Comparison of ENCODE assay signal across 14 cellular contexts in genomic region chr6:110689275-110689935, GRCh38.
DNase-seq lines count a peak whose midpoint lies in the region; ATAC-seq, FAIRE-seq and TF ChIP-seq lines count a peak whose summit lies in the region.
"Had no signal": no experiment of that assay in that cellular context is flagged by ENCODE, and none has a peak within 500 bp of the region (broad histone marks: within the 10 kb centered on the region; RNA-seq: fewer than 3 reads in every experiment).

No MANE protein-coding gene starts in this region.

- no peak for DNase-seq in activated naive CD8-positive, alpha-beta T cell treated with anti-CD3 and anti-CD28 coated beads for 36 hours
- peak; percentile 74 for DNase-seq in NCI-H748 (lab: John Stamatoyannopoulos, UW; ENCODE audit: unreplicated experiment)
- peak in 1 of 2 donors; percentile 28 for DNase-seq in foreskin keratinocyte
- no peak for DNase-seq in upper lobe of right lung
- no peak for DNase-seq in frontal cortex (ENCODE audit: low spot score in 2 of 2)
- no peak for DNase-seq in urothelium cell line (ENCODE audit: low spot score)
- DNase-seq: activated CD4-positive, alpha-beta T cell treated with anti-CD3 and anti-CD28 coated beads for 48 hours; activated naive CD4-positive, alpha-beta T cell treated with Interleukin-2 at 50 U/mL for 16 hours; gastrocnemius medialis; ovary had no signal

- no peak for TF ChIP-seq CTCF in foreskin keratinocyte (conservative IDR thresholded peaks at IDR 0.05)
- no peak for TF ChIP-seq CTCF in upper lobe of right lung (IDR thresholded peaks at IDR 0.05)

- H3K27me3 Mint-ChIP-seq in activated naive CD8-positive, alpha-beta T cell: no peaks in the 10 kb centered on the region
- H3K27me3 Mint-ChIP-seq in activated naive CD8-positive, alpha-beta T cell treated with anti-CD3 and anti-CD28 coated beads for 36 hours: no peaks in the 10 kb centered on the region

- H3K9me3 ChIP-seq in upper lobe of right lung: no peaks in the 10 kb centered on the region
- H3K9me3 ChIP-seq: gastrocnemius medialis, ovary had no signal

- peaks cover 24% of the 10 kb centered on the region for H3K4me1 Mint-ChIP-seq in activated naive CD8-positive, alpha-beta T cell (ENCODE audit: low read depth)
- H3K4me1 Mint-ChIP-seq in activated naive CD8-positive, alpha-beta T cell treated with anti-CD3 and anti-CD28 coated beads for 36 hours: peaks cover 22% of the 10 kb centered on the region

- no peaks in the 10 kb centered on the region for H3K36me3 ChIP-seq in upper lobe of right lung
- H3K36me3 ChIP-seq: gastrocnemius medialis, ovary had no signal

- H3K4me3 Mint-ChIP-seq in activated naive CD8-positive, alpha-beta T cell: no peak overlapping the region
- no peak overlapping the region for H3K4me3 Mint-ChIP-seq in activated naive CD8-positive, alpha-beta T cell treated with anti-CD3 and anti-CD28 coated beads for 36 hours

- H3K4me3 ChIP-seq in upper lobe of right lung: no peak overlapping the region
- H3K4me3 ChIP-seq: coronary artery, gastrocnemius medialis, ovary had no signal

- H3K4me1 ChIP-seq in foreskin keratinocyte: no peaks in the 10 kb centered on the region
- peaks cover 14% of the 10 kb centered on the region for H3K4me1 ChIP-seq in upper lobe of right lung
- H3K4me1 ChIP-seq: gastrocnemius medialis had no signal

- ATAC-seq in foreskin keratinocyte: peak; percentile 60
- ATAC-seq in upper lobe of right lung: peak; percentile 16
- ATAC-seq in HG03280 (IDR thresholded peaks at IDR 0.05; ENCODE audit: unreplicated experiment): no peak
- ATAC-seq: gastrocnemius medialis, SK-N-SH treated with all-trans-retinoic acid at 6 μM for 48 hours had no signal

- intact Hi-C loops in upper lobe of right lung (cut with DNase I): no loop called here

- FAIRE-seq in frontal cortex (lab: Jason Lieb, UNC) (no peak), urothelium cell line (lab: Jason Lieb, UNC) (no peak)

- H3K27ac ChIP-seq in foreskin keratinocyte (no peak overlapping the region), upper lobe of right lung (no peak overlapping the region)
- H3K27ac ChIP-seq: coronary artery, gastrocnemius medialis, ovary had no signal

- H3K27ac Mint-ChIP-seq in activated naive CD8-positive, alpha-beta T cell: peak overlapping the region; percentile 46
- no peak overlapping the region for H3K27ac Mint-ChIP-seq in activated naive CD8-positive, alpha-beta T cell treated with anti-CD3 and anti-CD28 coated beads for 36 hours

- H3K36me3 Mint-ChIP-seq in activated naive CD8-positive, alpha-beta T cell: peaks cover 10% of the 10 kb centered on the region
- H3K36me3 Mint-ChIP-seq in activated naive CD8-positive, alpha-beta T cell treated with anti-CD3 and anti-CD28 coated beads for 36 hours: peaks cover 3% of the 10 kb centered on the region

- H3K9me3 Mint-ChIP-seq in activated naive CD8-positive, alpha-beta T cell (ENCODE audit: low read depth): no peaks in the 10 kb centered on the region
- peaks cover 3% of the 10 kb centered on the region for H3K9me3 Mint-ChIP-seq in activated naive CD8-positive, alpha-beta T cell treated with anti-CD3 and anti-CD28 coated beads for 36 hours

- H3K27me3 ChIP-seq in foreskin keratinocyte (no peaks in the 10 kb centered on the region), upper lobe of right lung (no peaks in the 10 kb centered on the region)
- H3K27me3 ChIP-seq: gastrocnemius medialis, ovary had no signal
